In genomic region chr12:1935242-1935641, GRCh38 we compare ENCODE assay signal across 30 cellular contexts. TPM values are rescaled to one million over a fixed set of nuclear protein-coding genes. Genes with fewer than 3 reads are reported as not detected.
DNase-seq lines count a peak whose midpoint lies in the region; ATAC-seq, FAIRE-seq and TF ChIP-seq lines count a peak whose summit lies in the region.
"Had no signal": no experiment of that assay in that cellular context is flagged by ENCODE, and none has a peak within 500 bp of the region (broad histone marks: within the 10 kb centered on the region; RNA-seq: fewer than 3 reads in every experiment).

No MANE protein-coding gene starts in this region.

- FAIRE-seq in pancreas (lab: Jason Lieb, UNC): no peak
- FAIRE-seq: D721Med had no signal

- H3K27me3 ChIP-seq in pancreas (no peaks in the 10 kb centered on the region), upper lobe of right lung (no peaks in the 10 kb centered on the region)
- H3K27me3 ChIP-seq: vagina had no signal

- peak overlapping the region; percentile 77 to 83 for H3K27ac ChIP-seq in coronary artery
- peak overlapping the region; percentile 74 to 81 (median 80) for H3K27ac ChIP-seq in pancreas
- no peak overlapping the region for H3K27ac ChIP-seq in upper lobe of right lung
- H3K27ac ChIP-seq: esophagus squamous epithelium, GM23248, vagina had no signal

- H3K36me3 ChIP-seq in pancreas (no peaks in the 10 kb centered on the region), upper lobe of right lung (peaks cover 15% of the 10 kb centered on the region)

- TF ChIP-seq CTCF in coronary artery (IDR thresholded peaks at IDR 0.05) (no peak), pancreas (IDR thresholded peaks at IDR 0.05) (no peak), upper lobe of right lung (IDR thresholded peaks at IDR 0.05) (no peak)

- peaks cover 26% of the 10 kb centered on the region for H3K36me3 Mint-ChIP-seq in activated T-cell treated with anti-CD3 and anti-CD28 coated beads, Interleukin-2, amount 50 U/mL, for 24 hours (ENCODE audit: low read depth)
- no peaks in the 10 kb centered on the region for H3K36me3 Mint-ChIP-seq in activated T-cell treated with anti-CD3 and anti-CD28 coated beads, Interleukin-2, amount 50 U/mL, for 4 hours (ENCODE audit: insufficient read depth)
- H3K36me3 Mint-ChIP-seq: mesothelial cell of epicardium had no signal

- DNase-seq in activated T-cell treated with anti-CD3 and anti-CD28 coated beads, Interleukin-2, amount 50 U/mL, for 24 hours: peak; percentile 14
- no peak for DNase-seq in activated T-cell treated with anti-CD3 and anti-CD28 coated beads, Interleukin-2, amount 50 U/mL, for 4 hours
- DNase-seq in coronary artery (ENCODE audit: low spot score) (no peak), pancreas (peak in 2 of 6 donors; percentile 21 to 55), upper lobe of right lung (peak; percentile 45)
- DNase-seq: activated CD4-positive, alpha-beta T cell treated with anti-CD3 and anti-CD28 coated beads for 48 hours; effector memory CD4-positive, alpha-beta T cell; esophagus squamous epithelium; GM23248; KG1; left cardiac atrium; MV-4-11; NCI-H1694 treated with DMSO at 0.1 percent for 48 hours; NCI-H226; NCI-H82; OCI-M1; Right ventricle myocardium superior; stimulated activated CD4-positive, alpha-beta T cell treated with anti-CD3 and anti-CD28 coated beads, Interleukin-2, amount 100 ng/mL, for 24 hours; T-helper 1 cell had no signal

- H3K27me3 Mint-ChIP-seq in activated T-cell treated with anti-CD3 and anti-CD28 coated beads, Interleukin-2, amount 50 U/mL, for 24 hours: no peaks in the 10 kb centered on the region
- no peaks in the 10 kb centered on the region for H3K27me3 Mint-ChIP-seq in activated T-cell treated with anti-CD3 and anti-CD28 coated beads, Interleukin-2, amount 50 U/mL, for 4 hours (ENCODE audit: low read depth)
- H3K27me3 Mint-ChIP-seq: B cell; central memory CD8-positive, alpha-beta T cell; stimulated activated naive CD8-positive, alpha-beta T cell treated with anti-CD3 and anti-CD28 coated beads, Interleukin-15, Interleukin-2, amounts not matched to agents 100 ng/mL and 50 ng/mL, for 24 hours had no signal

- intact Hi-C loops in pancreas (cut with DNase I): loop anchor here in 2 of 3 donors (5.0 to 10.0 kb wide), 3 partner anchors 138 to 290 kb away; no protein-coding TSS in a partner anchor
- intact Hi-C loops in upper lobe of right lung (cut with DNase I): loop anchor here (5.0 to 10.0 kb wide), 2 partner anchors 138 to 300 kb away; no protein-coding TSS in a partner anchor

- H3K9me3 Mint-ChIP-seq in activated T-cell treated with anti-CD3 and anti-CD28 coated beads, Interleukin-2, amount 50 U/mL, for 24 hours: no peaks in the 10 kb centered on the region
- no peaks in the 10 kb centered on the region for H3K9me3 Mint-ChIP-seq in activated T-cell treated with anti-CD3 and anti-CD28 coated beads, Interleukin-2, amount 50 U/mL, for 4 hours
- H3K9me3 Mint-ChIP-seq: central memory CD8-positive, alpha-beta T cell; mesothelial cell of epicardium; nephron; stimulated activated naive CD8-positive, alpha-beta T cell treated with anti-CD3 and anti-CD28 coated beads, Interleukin-15, Interleukin-2, amounts not matched to agents 100 ng/mL and 50 ng/mL, for 24 hours had no signal

- H3K4me1 Mint-ChIP-seq in activated T-cell treated with anti-CD3 and anti-CD28 coated beads, Interleukin-2, amount 50 U/mL, for 24 hours (ENCODE audit: low read depth): peaks cover 5% of the 10 kb centered on the region
- peaks cover 7% of the 10 kb centered on the region for H3K4me1 Mint-ChIP-seq in activated T-cell treated with anti-CD3 and anti-CD28 coated beads, Interleukin-2, amount 50 U/mL, for 4 hours (ENCODE audit: low read depth)

- WGBS in pancreas, 2 donors: 40 to 47% methylated on average over 10 of the region's 10 CpGs

- ATAC-seq in activated T-cell treated with anti-CD3 and anti-CD28 coated beads, Interleukin-2, amount 50 U/mL, for 4 hours: no peak
- peak; percentile 3 to 30 (median 13) for ATAC-seq in pancreas
- ATAC-seq in upper lobe of right lung: no peak
- no peak for ATAC-seq in GM19395 (IDR thresholded peaks at IDR 0.05; ENCODE audit: unreplicated experiment)
- ATAC-seq in GM21367 (IDR thresholded peaks at IDR 0.05; ENCODE audit: unreplicated experiment): no peak
- no peak for ATAC-seq in HG03342 (IDR thresholded peaks at IDR 0.05; ENCODE audit: unreplicated experiment)

- H3K4me3 Mint-ChIP-seq in activated T-cell treated with anti-CD3 and anti-CD28 coated beads, Interleukin-2, amount 50 U/mL, for 24 hours: no peak overlapping the region
- H3K4me3 Mint-ChIP-seq in activated T-cell treated with anti-CD3 and anti-CD28 coated beads, Interleukin-2, amount 50 U/mL, for 4 hours: no peak overlapping the region
- H3K4me3 Mint-ChIP-seq: B cell; central memory CD8-positive, alpha-beta T cell; mesothelial cell of epicardium; nephron; stimulated activated naive CD8-positive, alpha-beta T cell treated with anti-CD3 and anti-CD28 coated beads, Interleukin-15, Interleukin-2, amounts not matched to agents 100 ng/mL and 50 ng/mL, for 24 hours had no signal

- H3K4me1 ChIP-seq in pancreas: peaks cover 8 to 10% (median 9%) of the 10 kb centered on the region in 3 donors
- peaks cover 7% of the 10 kb centered on the region for H3K4me1 ChIP-seq in upper lobe of right lung

- H3K4me3 ChIP-seq in coronary artery (peak overlapping the region; percentile 28), pancreas (peak overlapping the region in 3 of 4 donors; percentile 4 to 34 (median 31)), upper lobe of right lung (no peak overlapping the region)
- H3K4me3 ChIP-seq: esophagus squamous epithelium, GM23248, vagina had no signal

- H3K27ac Mint-ChIP-seq in activated T-cell treated with anti-CD3 and anti-CD28 coated beads, Interleukin-2, amount 50 U/mL, for 24 hours: no peak overlapping the region
- H3K27ac Mint-ChIP-seq: B cell; mesothelial cell of epicardium; nephron; stimulated activated naive CD8-positive, alpha-beta T cell treated with anti-CD3 and anti-CD28 coated beads, Interleukin-15, Interleukin-2, amounts not matched to agents 100 ng/mL and 50 ng/mL, for 24 hours had no signal

- H3K9me3 ChIP-seq in pancreas: no peaks in the 10 kb centered on the region
- H3K9me3 ChIP-seq in upper lobe of right lung: no peaks in the 10 kb centered on the region
- H3K9me3 ChIP-seq: esophagus squamous epithelium, vagina had no signal

RNA-seq across cellular contexts. Expression of gene CACNA2D4, which starts 16.8 kb away (rescaled TPM):
- total RNA-seq in activated T-cell treated with anti-CD3 and anti-CD28 coated beads, Interleukin-2, amount 50 U/mL, for 4 hours: 1 to 10 TPM; 3.4 to 7.1 (median 3.5) TPM
- total RNA-seq in pancreas (1 to 10 TPM in 5 of 6 donors, under 1 TPM in 1; 0.60 to 3.1 (median 1.6) TPM), upper lobe of right lung (5.5 TPM)
- 1 to 10 TPM; 2.0 to 2.7 TPM for polyA plus RNA-seq in pancreas
- total RNA-seq: A172, GM23248 had no signal

Comparison
In these comparisons a context has a peak if more than half of its experiments do, and no peak if none do; other contexts are left out.
1. DNase-seq: peak in activated T-cell treated with anti-CD3 and anti-CD28 coated beads, Interleukin-2, amount 50 U/mL, for 24 hours (single experiment) and upper lobe of right lung (single experiment); none in activated T-cell treated with anti-CD3 and anti-CD28 coated beads, Interleukin-2, amount 50 U/mL, for 4 hours (single experiment) and coronary artery (single experiment).
2. ATAC-seq: peak in pancreas (4 of 4); none in activated T-cell treated with anti-CD3 and anti-CD28 coated beads, Interleukin-2, amount 50 U/mL, for 4 hours (0 of 2), upper lobe of right lung (single experiment), GM19395 (single experiment), GM21367 (single experiment) and HG03342 (single experiment).